8 cellular contexts compared by ENCODE assay signal in the genomic region with DNA sequence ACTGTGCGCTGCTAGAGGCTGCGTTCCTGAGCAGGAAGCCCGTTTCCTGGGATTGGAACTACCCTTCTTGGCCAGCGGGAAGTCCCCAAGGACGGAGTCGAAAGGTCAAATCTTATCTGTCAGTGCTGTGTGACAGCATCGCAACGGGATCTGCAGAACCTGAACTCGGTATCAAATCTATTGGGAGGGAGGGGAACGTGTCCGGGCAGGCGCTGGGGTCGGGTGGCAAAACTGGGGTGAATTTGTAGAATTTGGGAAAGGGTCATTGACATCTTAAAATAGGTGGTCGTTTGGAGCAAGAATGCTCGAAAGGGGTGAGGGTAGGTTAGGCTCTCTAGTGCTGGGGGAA. TPM values are rescaled to one million over a fixed set of nuclear protein-coding genes. Genes with fewer than 3 reads are reported as not detected.
DNase-seq lines count a peak whose midpoint lies in the region; ATAC-seq and TF ChIP-seq lines count a peak whose summit lies in the region.

No MANE protein-coding gene starts in this region.

- peaks cover 71% of the 10 kb centered on the region for H3K79me2 ChIP-seq in neural cell (replicated peaks; ENCODE audit: insufficient read depth, low read length)

- peak overlapping the region; percentile 70 for H2AFZ ChIP-seq in neural cell (ENCODE audit: low read depth, low read length)

- H3K9me3 Mint-ChIP-seq in CD14-positive monocyte (peaks cover 0 to 2% (median 0%) of the 10 kb centered on the region in 7 donors), IgD-negative memory B cell (no peaks in the 10 kb centered on the region)
- no peaks in the 10 kb centered on the region for H3K9me3 Mint-ChIP-seq in dendritic cell treated with granulocyte-macrophage colony-stimulating factor and Interleukin-4, amounts not matched to agents 40 ng/mL and 50 ng/mL, for 4 days

- DNase-seq in CD14-positive monocyte (ENCODE audit: low spot score) (no peak), DMS 273 treated with DMSO at 0.1 percent for 48 hours (lab: John Stamatoyannopoulos, UW) (no peak)
- DNase-seq in central memory CD4-positive, alpha-beta T cell: no peak
- no peak for DNase-seq in stimulated activated CD4-positive, alpha-beta T cell treated with anti-CD3 and anti-CD28 coated beads, Interleukin-15, amount 100 ng/mL, for 24 hours

- H3K27ac ChIP-seq in neural cell (ENCODE audit: low read length): peak overlapping the region; percentile 82

- no peaks in the 10 kb centered on the region for H3K9me3 ChIP-seq in neural cell (ENCODE audit: low read length)

- TF ChIP-seq EP300 in neural cell (conservative IDR thresholded peaks at IDR 0.05; ENCODE audit: poor library complexity, severe bottlenecking): no peak

- no peaks in the 10 kb centered on the region for H3F3A ChIP-seq in neural cell (ENCODE audit: insufficient read depth, low read length, poor library complexity, severe bottlenecking)

- H3K4me1 Mint-ChIP-seq in CD14-positive monocyte (peaks cover 33% of the 10 kb centered on the region), IgD-negative memory B cell (peaks cover 30 to 36% (median 30%) of the 10 kb centered on the region in 3 donors)
- peaks cover 23% of the 10 kb centered on the region for H3K4me1 Mint-ChIP-seq in dendritic cell treated with granulocyte-macrophage colony-stimulating factor and Interleukin-4, amounts not matched to agents 40 ng/mL and 50 ng/mL, for 4 days (ENCODE audit: low read depth)

- H3K4me3 Mint-ChIP-seq in CD14-positive monocyte (peak overlapping the region; percentile 100), IgD-negative memory B cell (peak overlapping the region; percentile 98 to 100 (median 99))
- H3K4me3 Mint-ChIP-seq in dendritic cell treated with granulocyte-macrophage colony-stimulating factor and Interleukin-4, amounts not matched to agents 40 ng/mL and 50 ng/mL, for 4 days: peak overlapping the region; percentile 99

- no peak for TF ChIP-seq RAD21 in neural cell (conservative IDR thresholded peaks at IDR 0.05)

- no peak for ATAC-seq in HG02678 (IDR thresholded peaks at IDR 0.05; ENCODE audit: unreplicated experiment)

- no peaks in the 10 kb centered on the region for H3K27me3 ChIP-seq in neural cell (ENCODE audit: insufficient read depth, low read depth, low read length)

- no peaks in the 10 kb centered on the region for H3K9me2 ChIP-seq in neural cell (ENCODE audit: insufficient read depth, low read length)

- TF ChIP-seq CTCF in CD14-positive monocyte (IDR thresholded peaks at IDR 0.05) (no peak), neural cell (IDR thresholded peaks at IDR 0.05; ENCODE audit: poor library complexity, severe bottlenecking) (no peak)

- peaks cover 5 to 17% of the 10 kb centered on the region in 2 donors for H3K36me3 Mint-ChIP-seq in CD14-positive monocyte
- peaks cover 2% of the 10 kb centered on the region for H3K36me3 Mint-ChIP-seq in IgD-negative memory B cell
- peaks cover 41% of the 10 kb centered on the region for H3K36me3 Mint-ChIP-seq in dendritic cell treated with granulocyte-macrophage colony-stimulating factor and Interleukin-4, amounts not matched to agents 40 ng/mL and 50 ng/mL, for 4 days (ENCODE audit: low read depth)

- H3K27ac Mint-ChIP-seq in CD14-positive monocyte: peak overlapping the region; percentile 91 to 100 (median 100)
- peak overlapping the region; percentile 94 to 97 (median 94) for H3K27ac Mint-ChIP-seq in IgD-negative memory B cell
- peak overlapping the region; percentile 98 for H3K27ac Mint-ChIP-seq in dendritic cell treated with granulocyte-macrophage colony-stimulating factor and Interleukin-4, amounts not matched to agents 40 ng/mL and 50 ng/mL, for 4 days

- H4K20me1 ChIP-seq in neural cell (ENCODE audit: insufficient read depth): no peaks in the 10 kb centered on the region

- peak overlapping the region; percentile 82 for H3K4me3 ChIP-seq in neural cell (ENCODE audit: low read length)

- intact Hi-C loops in CD14-positive monocyte (cut with micrococcal nuclease): loop anchor here in 1 of 2 donors (5.0 kb wide), 1 partner anchor 164 kb away; the partner anchor contains the start of gene SMG7
- intact Hi-C loops in dendritic cell treated with granulocyte-macrophage colony-stimulating factor and Interleukin-4, amounts not matched to agents 40 ng/mL and 50 ng/mL, for 4 days (cut with micrococcal nuclease): loop anchor here (2.0 to 5.0 kb wide), 2 partner anchors 18 to 171 kb away; partner anchors contain the start of gene RGL1

- H3K36me3 ChIP-seq in neural cell (ENCODE audit: insufficient read depth, low read length): no peaks in the 10 kb centered on the region

- H3K9ac ChIP-seq in neural cell (ENCODE audit: low read length): peak overlapping the region; percentile 85

- H3K4me2 ChIP-seq in neural cell (ENCODE audit: low read length): peak overlapping the region; percentile 63

- peaks cover 3 to 7% (median 5%) of the 10 kb centered on the region in 3 donors for H3K27me3 Mint-ChIP-seq in CD14-positive monocyte (ENCODE audit: low read depth in 3 of 3)
- H3K27me3 Mint-ChIP-seq in IgD-negative memory B cell: peaks cover 2% of the 10 kb centered on the region
- peaks cover 2% of the 10 kb centered on the region for H3K27me3 Mint-ChIP-seq in dendritic cell treated with granulocyte-macrophage colony-stimulating factor and Interleukin-4, amounts not matched to agents 40 ng/mL and 50 ng/mL, for 4 days

TF ChIP-seq in neural cell, 6 proteins besides CTCF, POLR2A, EP300 and RAD21:
- no peak for TF ChIP-seq POLR2AphosphoS5 (IDR thresholded peaks at IDR 0.05)
- TF ChIP-seq, protein P1, sequence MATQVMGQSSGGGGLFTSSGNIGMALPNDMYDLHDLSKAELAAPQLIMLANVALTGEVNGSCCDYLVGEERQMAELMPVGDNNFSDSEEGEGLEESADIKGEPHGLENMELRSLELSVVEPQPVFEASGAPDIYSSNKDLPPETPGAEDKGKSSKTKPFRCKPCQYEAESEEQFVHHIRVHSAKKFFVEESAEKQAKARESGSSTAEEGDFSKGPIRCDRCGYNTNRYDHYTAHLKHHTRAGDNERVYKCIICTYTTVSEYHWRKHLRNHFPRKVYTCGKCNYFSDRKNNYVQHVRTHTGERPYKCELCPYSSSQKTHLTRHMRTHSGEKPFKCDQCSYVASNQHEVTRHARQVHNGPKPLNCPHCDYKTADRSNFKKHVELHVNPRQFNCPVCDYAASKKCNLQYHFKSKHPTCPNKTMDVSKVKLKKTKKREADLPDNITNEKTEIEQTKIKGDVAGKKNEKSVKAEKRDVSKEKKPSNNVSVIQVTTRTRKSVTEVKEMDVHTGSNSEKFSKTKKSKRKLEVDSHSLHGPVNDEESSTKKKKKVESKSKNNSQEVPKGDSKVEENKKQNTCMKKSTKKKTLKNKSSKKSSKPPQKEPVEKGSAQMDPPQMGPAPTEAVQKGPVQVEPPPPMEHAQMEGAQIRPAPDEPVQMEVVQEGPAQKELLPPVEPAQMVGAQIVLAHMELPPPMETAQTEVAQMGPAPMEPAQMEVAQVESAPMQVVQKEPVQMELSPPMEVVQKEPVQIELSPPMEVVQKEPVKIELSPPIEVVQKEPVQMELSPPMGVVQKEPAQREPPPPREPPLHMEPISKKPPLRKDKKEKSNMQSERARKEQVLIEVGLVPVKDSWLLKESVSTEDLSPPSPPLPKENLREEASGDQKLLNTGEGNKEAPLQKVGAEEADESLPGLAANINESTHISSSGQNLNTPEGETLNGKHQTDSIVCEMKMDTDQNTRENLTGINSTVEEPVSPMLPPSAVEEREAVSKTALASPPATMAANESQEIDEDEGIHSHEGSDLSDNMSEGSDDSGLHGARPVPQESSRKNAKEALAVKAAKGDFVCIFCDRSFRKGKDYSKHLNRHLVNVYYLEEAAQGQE (IDR thresholded peaks at IDR 0.05; ENCODE audit: borderline replicate concordance): peak; percentile 45
TF ChIP-seq in neural cell: peak in this region for 1.

RNA-seq across cellular contexts. Expression of gene ARPC5, which starts 0.7 kb away (rescaled TPM):
- polyA plus RNA-seq in CD14-positive monocyte (1,000 to 10,000 TPM; 1,064 to 1,089 TPM), IgD-negative memory B cell (366 TPM), neural cell (179 and 197 TPM in 2 replicates)
- 112 and 124 TPM in 2 replicates for polyA minus RNA-seq in neural cell

RNA-seq across cellular contexts. Expression of gene APOBEC4, which starts 16.8 kb away (rescaled TPM):
- polyA plus RNA-seq in CD14-positive monocyte: not detected
- polyA plus RNA-seq in IgD-negative memory B cell: not detected
- not detected in 2 replicates for polyA plus RNA-seq in neural cell
- polyA minus RNA-seq in neural cell: not detected in 2 replicates

RNA-seq across cellular contexts. Expression of gene NCF2, which starts 46.0 kb away (rescaled TPM):
- polyA plus RNA-seq in CD14-positive monocyte: 100 to 1,000 TPM; 557 to 697 TPM
- polyA plus RNA-seq in IgD-negative memory B cell: 18.1 TPM
- polyA plus RNA-seq in neural cell: not detected in 2 replicates
- polyA minus RNA-seq in neural cell: 0.24 TPM in 1 of 2 replicates, not detected in the other

Comparison
In these comparisons a context has a peak if more than half of its experiments do, and no peak if none do; other contexts are left out.
1. RNA of gene NCF2, which starts 46.0 kb away (polyA plus RNA-seq): 557 to 697 TPM in CD14-positive monocyte; 18.1 TPM in IgD-negative memory B cell (single experiment) and not detected in neural cell; every median in the first group is over 10 times any median in the second.
2. Peak in every context shown above with its lines, with median percentiles within 50 percentile points of each other: H3K27ac Mint-ChIP-seq and H3K4me3 Mint-ChIP-seq.